ENCODE assay signal across 23 cellular contexts in the genomic region with DNA sequence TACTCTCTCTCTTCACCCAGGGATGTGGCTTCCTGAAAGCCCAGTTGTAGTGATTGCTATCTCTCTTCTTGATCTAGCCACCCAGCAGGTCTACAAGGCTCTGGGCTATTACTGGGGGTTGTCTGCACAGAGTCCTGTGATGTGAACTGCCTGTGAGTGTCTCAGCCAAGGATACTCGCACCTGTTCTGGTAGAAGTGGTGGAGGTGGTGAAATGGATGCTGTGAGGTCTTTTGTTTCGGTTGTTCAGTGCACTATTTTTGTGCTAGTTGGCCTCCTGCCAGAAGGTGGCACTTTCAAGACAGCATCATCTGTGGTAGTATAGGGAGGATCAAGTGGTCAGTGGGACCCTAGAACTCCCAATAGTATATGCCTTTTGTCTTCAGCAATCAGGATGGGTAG.
A peak's percentile ranks its signal among the peaks of the same experiment; 100 is the strongest.
DNase-seq lines count a peak whose midpoint lies in the region; ATAC-seq and TF ChIP-seq lines count a peak whose summit lies in the region.
"Had no signal": no experiment of that assay in that cellular context is flagged by ENCODE, and none has a peak within 500 bp of the region (broad histone marks: within the 10 kb centered on the region; RNA-seq: fewer than 3 reads in every experiment).

No MANE protein-coding gene starts in this region.

- no peak overlapping the region for H3K9ac ChIP-seq in endodermal cell (ENCODE audit: extremely low read depth, low read length, poor library complexity, severe bottlenecking)
- H3K9ac ChIP-seq in mesendoderm (ENCODE audit: low read length) = no peak overlapping the region
- H3K9ac ChIP-seq: BLaER1, GM23248 had no signal

- no peak overlapping the region for H3K4me3 Mint-ChIP-seq in stimulated activated naive CD8-positive, alpha-beta T cell treated with anti-CD3 and anti-CD28 coated beads, Interleukin-15, amount 100 ng/mL, for 72 hours
- no peak overlapping the region for H3K4me3 Mint-ChIP-seq in endodermal cell
- H3K4me3 Mint-ChIP-seq: B cell; CD4-positive, CD25-positive, alpha-beta regulatory T cell; CD8-positive, alpha-beta T cell had no signal

- H3K27me3 ChIP-seq in endodermal cell (ENCODE audit: control insufficient read depth, insufficient read depth, low read length, poor library complexity, severe bottlenecking) = no peaks in the 10 kb centered on the region
- H3K27me3 ChIP-seq in mesendoderm (ENCODE audit: insufficient read depth, low read length, poor library complexity) = no peaks in the 10 kb centered on the region
- H3K27me3 ChIP-seq in hepatocyte = no peaks in the 10 kb centered on the region
- H3K27me3 ChIP-seq: BLaER1 had no signal

- ATAC-seq in stimulated activated naive CD8-positive, alpha-beta T cell treated with anti-CD3 and anti-CD28 coated beads, Interleukin-15, Interleukin-2, amounts not matched to agents 100 U/mL and 50 U/mL, for 24 hours = peak; percentile 23
- no peak for ATAC-seq in stimulated activated naive CD8-positive, alpha-beta T cell treated with anti-CD3 and anti-CD28 coated beads, Interleukin-15, amount 100 ng/mL, for 72 hours
- ATAC-seq in HG02840 (IDR thresholded peaks at IDR 0.05; ENCODE audit: low FRiP score, unreplicated experiment) = no peak
- ATAC-seq: CD8-positive, alpha-beta T cell; GM12878; HCT116 had no signal

- H3K9me3 ChIP-seq in endodermal cell (ENCODE audit: control insufficient read depth, low read length) = peaks cover 48% of the 10 kb centered on the region
- no peaks in the 10 kb centered on the region for H3K9me3 ChIP-seq in hepatocyte (ENCODE audit: low read depth)
- H3K9me3 ChIP-seq: BLaER1, Caco-2 had no signal

- H4K20me1 ChIP-seq in hepatocyte (ENCODE audit: insufficient read depth, poor library complexity, severe bottlenecking) = no peaks in the 10 kb centered on the region
- H4K20me1 ChIP-seq: BLaER1 had no signal

- H3K18ac ChIP-seq in mesendoderm (ENCODE audit: low read length) = no peak overlapping the region

- no peak overlapping the region for H4K8ac ChIP-seq in mesendoderm (ENCODE audit: low read depth, low read length)

- H3K4me3 ChIP-seq in endodermal cell (ENCODE audit: low read length) (no peak overlapping the region), mesendoderm (ENCODE audit: low read length) (no peak overlapping the region), hepatocyte (no peak overlapping the region)
- H3K4me3 ChIP-seq: BLaER1, GM12878, GM23248 had no signal

- H2BK5ac ChIP-seq in mesendoderm (ENCODE audit: low read length) = no peak overlapping the region

- H3K36me3 ChIP-seq in endodermal cell (ENCODE audit: control insufficient read depth, insufficient read depth, low read length) (no peaks in the 10 kb centered on the region), mesendoderm (ENCODE audit: control insufficient read depth, insufficient read depth, low read length) (no peaks in the 10 kb centered on the region), hepatocyte (replicated peaks; ENCODE audit: insufficient read depth, low read depth) (no peaks in the 10 kb centered on the region)
- H3K36me3 ChIP-seq: BLaER1 had no signal

- H3K56ac ChIP-seq in mesendoderm (ENCODE audit: low read length) = no peak overlapping the region

- no peak overlapping the region for H3K27ac Mint-ChIP-seq in stimulated activated naive CD8-positive, alpha-beta T cell treated with anti-CD3 and anti-CD28 coated beads, Interleukin-15, amount 100 ng/mL, for 72 hours
- peak overlapping the region; percentile 44 for H3K27ac Mint-ChIP-seq in endodermal cell
- H3K27ac Mint-ChIP-seq: B cell; CD4-positive, CD25-positive, alpha-beta regulatory T cell; CD8-positive, alpha-beta T cell had no signal

- H2AK5ac ChIP-seq in mesendoderm (ENCODE audit: low read length) = no peak overlapping the region

- no peak overlapping the region for H2AFZ ChIP-seq in hepatocyte
- H2AFZ ChIP-seq: GM23248 had no signal

- H3K27ac ChIP-seq in endodermal cell (ENCODE audit: low read depth, low read length) (no peak overlapping the region), mesendoderm (ENCODE audit: low read depth, low read length) (no peak overlapping the region), hepatocyte (no peak overlapping the region)
- H3K27ac ChIP-seq: 22Rv1, BLaER1, C4-2B, GM23248 had no signal

- H3K27me3 Mint-ChIP-seq in stimulated activated naive CD8-positive, alpha-beta T cell treated with anti-CD3 and anti-CD28 coated beads, Interleukin-15, amount 100 ng/mL, for 72 hours = no peaks in the 10 kb centered on the region
- H3K27me3 Mint-ChIP-seq in endodermal cell (ENCODE audit: insufficient read depth) = peaks cover 17% of the 10 kb centered on the region
- H3K27me3 Mint-ChIP-seq: B cell; CD4-positive, CD25-positive, alpha-beta regulatory T cell had no signal

- no peak overlapping the region for H2BK15ac ChIP-seq in mesendoderm (replicated peaks; ENCODE audit: low read depth)

- H3K4me1 Mint-ChIP-seq in stimulated activated naive CD8-positive, alpha-beta T cell treated with anti-CD3 and anti-CD28 coated beads, Interleukin-15, amount 100 ng/mL, for 72 hours = no peaks in the 10 kb centered on the region
- H3K4me1 Mint-ChIP-seq in endodermal cell = peaks cover 19% of the 10 kb centered on the region
- H3K4me1 Mint-ChIP-seq: B cell; CD4-positive, CD25-positive, alpha-beta regulatory T cell had no signal

- TF ChIP-seq CTCF in endodermal cell (conservative IDR thresholded peaks at IDR 0.05) (no peak), hepatocyte (IDR thresholded peaks at IDR 0.05; ENCODE audit: poor library complexity) (no peak)

- no peak overlapping the region for H4K5ac ChIP-seq in mesendoderm (ENCODE audit: low read length)

- H3K36me3 Mint-ChIP-seq in endodermal cell (ENCODE audit: low read depth) = peaks cover 6% of the 10 kb centered on the region
- H3K36me3 Mint-ChIP-seq: CD4-positive, CD25-positive, alpha-beta regulatory T cell; CD8-positive, alpha-beta T cell had no signal

- H2BK120ac ChIP-seq in mesendoderm (ENCODE audit: low read depth, low read length) = no peak overlapping the region

- DNase-seq in stimulated activated naive CD8-positive, alpha-beta T cell treated with anti-CD3 and anti-CD28 coated beads, Interleukin-15, Interleukin-2, amounts not matched to agents 100 U/mL and 50 U/mL, for 24 hours = no peak
- no peak for DNase-seq in stimulated activated naive CD8-positive, alpha-beta T cell treated with anti-CD3 and anti-CD28 coated beads, Interleukin-15, amount 100 ng/mL, for 72 hours
- no peak for DNase-seq in endodermal cell
- peak; percentile 18 for DNase-seq in mesendoderm
- no peak for DNase-seq in glomerular visceral epithelial cell (ENCODE audit: extremely low spot score)
- no peak for DNase-seq in hepatocyte (ENCODE audit: low spot score)
- no peak for DNase-seq in iPS-NIHi7 (ENCODE audit: extremely low spot score)
- DNase-seq: Caco-2; CD4-positive, CD25-positive, alpha-beta regulatory T cell; CD8-positive, alpha-beta T cell; DMS 273 treated with DMSO at 0.1 percent for 48 hours; DMS79; EL; GDM1; GM23248; H7 had no signal

- H3K4me2 ChIP-seq in mesendoderm (ENCODE audit: low read length) (no peak overlapping the region), hepatocyte (no peak overlapping the region)
- H3K4me2 ChIP-seq: BLaER1 had no signal

- H3K4me1 ChIP-seq in endodermal cell (ENCODE audit: control insufficient read depth, insufficient read depth, low read length) (no peaks in the 10 kb centered on the region), mesendoderm (ENCODE audit: control insufficient read depth, low read depth, low read length) (no peaks in the 10 kb centered on the region), hepatocyte (ENCODE audit: insufficient read depth) (no peaks in the 10 kb centered on the region)
- H3K4me1 ChIP-seq: BLaER1, Caco-2 had no signal

- H3K23ac ChIP-seq in mesendoderm (ENCODE audit: low read length) = no peak overlapping the region

- 83 to 96% methylated on average over 2 of the region's 2 CpGs for WGBS in endodermal cell (ENCODE audit: insufficient coverage in 1 of 2, insufficient read length in 1 of 2), 2 experiments
- no CpG with 5 or more reads among the region's 2 CpGs for WGBS in mesendoderm (ENCODE audit: extremely low coverage, insufficient coverage, low lambda C conversion rate)
- WGBS in hepatocyte (ENCODE audit: low lambda C conversion rate, missing lambda C conversion rate) = 75% methylated on average over 2 of the region's 2 CpGs

- H3K9me2 ChIP-seq in hepatocyte (replicated peaks; ENCODE audit: insufficient read depth) = no peaks in the 10 kb centered on the region

- H3K9me3 Mint-ChIP-seq in stimulated activated naive CD8-positive, alpha-beta T cell treated with anti-CD3 and anti-CD28 coated beads, Interleukin-15, amount 100 ng/mL, for 72 hours = peaks cover 9 to 16% of the 10 kb centered on the region in 2 donors
- H3K9me3 Mint-ChIP-seq in endodermal cell = peaks cover 42% of the 10 kb centered on the region

- no peaks in the 10 kb centered on the region for H3K79me1 ChIP-seq in mesendoderm (ENCODE audit: low read length)

- no peaks in the 10 kb centered on the region for H3K79me2 ChIP-seq in mesendoderm (ENCODE audit: control insufficient read depth, insufficient read depth, low read length)
- H3K79me2 ChIP-seq in hepatocyte = no peaks in the 10 kb centered on the region

- H3K4ac ChIP-seq in mesendoderm (ENCODE audit: low read depth, low read length) = no peak overlapping the region
